ENCODE assay signal across 1 cellular context in the genomic region with DNA sequence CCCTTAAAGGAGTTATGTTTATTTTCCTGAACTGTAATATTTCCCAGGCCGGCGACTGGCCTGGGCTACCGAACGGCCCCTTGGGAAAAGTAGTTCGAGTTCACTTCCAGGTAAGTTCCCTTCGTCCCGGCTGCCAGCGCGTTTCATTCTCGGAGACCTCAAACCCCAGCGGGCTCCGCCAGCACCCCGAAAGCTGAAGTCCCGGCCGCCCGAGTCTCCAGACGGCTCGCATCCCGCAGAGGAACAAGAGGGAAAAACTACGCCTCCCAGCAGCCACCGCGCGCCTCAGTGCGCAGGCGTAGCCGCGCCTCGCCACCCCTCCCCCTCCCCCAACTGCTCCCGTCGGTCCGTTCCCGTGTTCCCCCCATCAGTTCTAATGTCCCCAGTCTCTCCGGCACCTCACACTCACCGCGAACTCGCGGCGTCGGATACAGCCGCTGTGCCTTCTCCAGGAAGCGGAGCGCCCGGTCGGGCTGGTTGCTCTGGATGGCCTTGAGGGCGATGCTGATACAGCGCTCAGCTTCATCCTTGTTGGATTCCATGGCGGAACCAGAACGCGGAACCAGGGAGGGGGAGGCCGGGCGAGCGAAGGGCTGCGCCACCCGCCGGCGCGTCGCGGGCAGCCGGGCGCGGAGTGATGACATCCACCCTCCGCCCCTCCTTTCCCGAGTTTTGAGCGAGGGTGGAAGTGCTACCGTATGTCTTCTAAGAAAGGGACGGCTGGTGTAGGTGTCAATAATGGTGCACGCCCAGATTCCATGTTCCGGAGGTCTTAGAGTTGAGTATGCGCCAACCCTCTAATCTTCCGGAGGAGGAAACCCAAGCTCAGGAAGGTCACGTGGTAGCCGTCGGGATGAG.
TF ChIP-seq lines count a peak whose summit lies in the region.

A gene (minus strand): TSS at position 564 of the 858 bp plus-strand sequence. CDS start 22 bp downstream, at position 542.

TF ChIP-seq in HEK293, 187 proteins besides CTCF, POLR2A, EP300 and RAD21 (continued from another document):
- TF ChIP-seq, protein P1, sequence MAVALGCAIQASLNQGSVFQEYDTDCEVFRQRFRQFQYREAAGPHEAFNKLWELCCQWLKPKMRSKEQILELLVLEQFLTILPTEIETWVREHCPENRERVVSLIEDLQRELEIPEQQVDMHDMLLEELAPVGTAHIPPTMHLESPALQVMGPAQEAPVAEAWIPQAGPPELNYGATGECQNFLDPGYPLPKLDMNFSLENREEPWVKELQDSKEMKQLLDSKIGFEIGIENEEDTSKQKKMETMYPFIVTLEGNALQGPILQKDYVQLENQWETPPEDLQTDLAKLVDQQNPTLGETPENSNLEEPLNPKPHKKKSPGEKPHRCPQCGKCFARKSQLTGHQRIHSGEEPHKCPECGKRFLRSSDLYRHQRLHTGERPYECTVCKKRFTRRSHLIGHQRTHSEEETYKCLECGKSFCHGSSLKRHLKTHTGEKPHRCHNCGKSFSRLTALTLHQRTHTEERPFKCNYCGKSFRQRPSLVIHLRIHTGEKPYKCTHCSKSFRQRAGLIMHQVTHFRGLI (tag by site-specific recombination; IDR thresholded peaks at IDR 0.05): peak; percentile 55; the same call in 1 of the 2 replicates
- TF ChIP-seq, protein P2, sequence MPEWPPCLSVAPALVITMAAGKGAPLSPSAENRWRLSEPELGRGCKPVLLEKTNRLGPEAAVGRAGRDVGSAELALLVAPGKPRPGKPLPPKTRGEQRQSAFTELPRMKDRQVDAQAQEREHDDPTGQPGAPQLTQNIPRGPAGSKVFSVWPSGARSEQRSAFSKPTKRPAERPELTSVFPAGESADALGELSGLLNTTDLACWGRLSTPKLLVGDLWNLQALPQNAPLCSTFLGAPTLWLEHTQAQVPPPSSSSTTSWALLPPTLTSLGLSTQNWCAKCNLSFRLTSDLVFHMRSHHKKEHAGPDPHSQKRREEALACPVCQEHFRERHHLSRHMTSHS (tag by site-specific recombination; IDR thresholded peaks at IDR 0.05): peak; percentile 51; the same call in 1 of the 2 replicates
- TF ChIP-seq ZNF777 (tag by site-specific recombination; IDR thresholded peaks at IDR 0.05; ENCODE audit: borderline replicate concordance) (peak; percentile 92), ZNF843 (tag by site-specific recombination; IDR thresholded peaks at IDR 0.05) (peak; percentile 89), ZNF555 (tag by site-specific recombination; conservative IDR thresholded peaks at IDR 0.05) (no peak), ZNF654 (tag by site-specific recombination; IDR thresholded peaks at IDR 0.05; ENCODE audit: low read depth) (no peak), ZNF76 (tag by site-specific recombination; IDR thresholded peaks at IDR 0.05; ENCODE audit: borderline replicate concordance, low read depth) (peak; percentile 99), ZNF670 (tag by site-specific recombination; IDR thresholded peaks at IDR 0.05; ENCODE audit: low read depth) (no peak), IKZF3 (tag by site-specific recombination; IDR thresholded peaks at IDR 0.05) (peak; percentile 92), HOXA7 (CRISPR knock-in tag; IDR thresholded peaks at IDR 0.05; ENCODE audit: borderline replicate concordance) (no peak), TRIM28 (IDR thresholded peaks at IDR 0.05; ENCODE audit: borderline replicate concordance, low read length) (peak; percentile 98), ZNF138 (tag by site-specific recombination; IDR thresholded peaks at IDR 0.05; ENCODE audit: borderline replicate concordance) (no peak), SP3 (tag by site-specific recombination; IDR thresholded peaks at IDR 0.05) (peak; percentile 88), ZNF157 (tag by site-specific recombination; IDR thresholded peaks at IDR 0.05) (no peak), ZNF623 (tag by site-specific recombination; IDR thresholded peaks at IDR 0.05) (no peak; the same call in 1 of the 2 replicates), GLI4 (tag by site-specific recombination; IDR thresholded peaks at IDR 0.05) (peak; percentile 88; the same call in 1 of the 2 replicates), ZNF626 (tag by site-specific recombination; IDR thresholded peaks at IDR 0.05) (no peak)
- TF ChIP-seq, protein P3, sequence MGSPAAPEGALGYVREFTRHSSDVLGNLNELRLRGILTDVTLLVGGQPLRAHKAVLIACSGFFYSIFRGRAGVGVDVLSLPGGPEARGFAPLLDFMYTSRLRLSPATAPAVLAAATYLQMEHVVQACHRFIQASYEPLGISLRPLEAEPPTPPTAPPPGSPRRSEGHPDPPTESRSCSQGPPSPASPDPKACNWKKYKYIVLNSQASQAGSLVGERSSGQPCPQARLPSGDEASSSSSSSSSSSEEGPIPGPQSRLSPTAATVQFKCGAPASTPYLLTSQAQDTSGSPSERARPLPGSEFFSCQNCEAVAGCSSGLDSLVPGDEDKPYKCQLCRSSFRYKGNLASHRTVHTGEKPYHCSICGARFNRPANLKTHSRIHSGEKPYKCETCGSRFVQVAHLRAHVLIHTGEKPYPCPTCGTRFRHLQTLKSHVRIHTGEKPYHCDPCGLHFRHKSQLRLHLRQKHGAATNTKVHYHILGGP (tag by site-specific recombination; IDR thresholded peaks at IDR 0.05): peak; percentile 65
- TF ChIP-seq, protein P4, sequence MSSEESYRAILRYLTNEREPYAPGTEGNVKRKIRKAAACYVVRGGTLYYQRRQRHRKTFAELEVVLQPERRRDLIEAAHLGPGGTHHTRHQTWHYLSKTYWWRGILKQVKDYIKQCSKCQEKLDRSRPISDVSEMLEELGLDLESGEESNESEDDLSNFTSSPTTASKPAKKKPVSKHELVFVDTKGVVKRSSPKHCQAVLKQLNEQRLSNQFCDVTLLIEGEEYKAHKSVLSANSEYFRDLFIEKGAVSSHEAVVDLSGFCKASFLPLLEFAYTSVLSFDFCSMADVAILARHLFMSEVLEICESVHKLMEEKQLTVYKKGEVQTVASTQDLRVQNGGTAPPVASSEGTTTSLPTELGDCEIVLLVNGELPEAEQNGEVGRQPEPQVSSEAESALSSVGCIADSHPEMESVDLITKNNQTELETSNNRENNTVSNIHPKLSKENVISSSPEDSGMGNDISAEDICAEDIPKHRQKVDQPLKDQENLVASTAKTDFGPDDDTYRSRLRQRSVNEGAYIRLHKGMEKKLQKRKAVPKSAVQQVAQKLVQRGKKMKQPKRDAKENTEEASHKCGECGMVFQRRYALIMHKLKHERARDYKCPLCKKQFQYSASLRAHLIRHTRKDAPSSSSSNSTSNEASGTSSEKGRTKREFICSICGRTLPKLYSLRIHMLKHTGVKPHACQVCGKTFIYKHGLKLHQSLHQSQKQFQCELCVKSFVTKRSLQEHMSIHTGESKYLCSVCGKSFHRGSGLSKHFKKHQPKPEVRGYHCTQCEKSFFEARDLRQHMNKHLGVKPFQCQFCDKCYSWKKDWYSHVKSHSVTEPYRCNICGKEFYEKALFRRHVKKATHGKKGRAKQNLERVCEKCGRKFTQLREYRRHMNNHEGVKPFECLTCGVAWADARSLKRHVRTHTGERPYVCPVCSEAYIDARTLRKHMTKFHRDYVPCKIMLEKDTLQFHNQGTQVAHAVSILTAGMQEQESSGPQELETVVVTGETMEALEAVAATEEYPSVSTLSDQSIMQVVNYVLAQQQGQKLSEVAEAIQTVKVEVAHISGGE (tag by site-specific recombination; conservative IDR thresholded peaks at IDR 0.05; ENCODE audit: low read depth): peak; percentile 98
- TF ChIP-seq, protein P5, sequence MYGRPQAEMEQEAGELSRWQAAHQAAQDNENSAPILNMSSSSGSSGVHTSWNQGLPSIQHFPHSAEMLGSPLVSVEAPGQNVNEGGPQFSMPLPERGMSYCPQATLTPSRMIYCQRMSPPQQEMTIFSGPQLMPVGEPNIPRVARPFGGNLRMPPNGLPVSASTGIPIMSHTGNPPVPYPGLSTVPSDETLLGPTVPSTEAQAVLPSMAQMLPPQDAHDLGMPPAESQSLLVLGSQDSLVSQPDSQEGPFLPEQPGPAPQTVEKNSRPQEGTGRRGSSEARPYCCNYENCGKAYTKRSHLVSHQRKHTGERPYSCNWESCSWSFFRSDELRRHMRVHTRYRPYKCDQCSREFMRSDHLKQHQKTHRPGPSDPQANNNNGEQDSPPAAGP (tag by site-specific recombination; IDR thresholded peaks at IDR 0.05): peak; percentile 98
- TF ChIP-seq, protein P6, sequence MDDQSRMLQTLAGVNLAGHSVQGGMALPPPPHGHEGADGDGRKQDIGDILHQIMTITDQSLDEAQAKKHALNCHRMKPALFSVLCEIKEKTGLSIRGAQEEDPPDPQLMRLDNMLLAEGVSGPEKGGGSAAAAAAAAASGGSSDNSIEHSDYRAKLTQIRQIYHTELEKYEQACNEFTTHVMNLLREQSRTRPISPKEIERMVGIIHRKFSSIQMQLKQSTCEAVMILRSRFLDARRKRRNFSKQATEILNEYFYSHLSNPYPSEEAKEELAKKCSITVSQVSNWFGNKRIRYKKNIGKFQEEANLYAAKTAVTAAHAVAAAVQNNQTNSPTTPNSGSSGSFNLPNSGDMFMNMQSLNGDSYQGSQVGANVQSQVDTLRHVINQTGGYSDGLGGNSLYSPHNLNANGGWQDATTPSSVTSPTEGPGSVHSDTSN (CRISPR knock-in tag; IDR thresholded peaks at IDR 0.05): peak; percentile 70; the same call in 1 of the 2 replicates
- TF ChIP-seq, protein P7, sequence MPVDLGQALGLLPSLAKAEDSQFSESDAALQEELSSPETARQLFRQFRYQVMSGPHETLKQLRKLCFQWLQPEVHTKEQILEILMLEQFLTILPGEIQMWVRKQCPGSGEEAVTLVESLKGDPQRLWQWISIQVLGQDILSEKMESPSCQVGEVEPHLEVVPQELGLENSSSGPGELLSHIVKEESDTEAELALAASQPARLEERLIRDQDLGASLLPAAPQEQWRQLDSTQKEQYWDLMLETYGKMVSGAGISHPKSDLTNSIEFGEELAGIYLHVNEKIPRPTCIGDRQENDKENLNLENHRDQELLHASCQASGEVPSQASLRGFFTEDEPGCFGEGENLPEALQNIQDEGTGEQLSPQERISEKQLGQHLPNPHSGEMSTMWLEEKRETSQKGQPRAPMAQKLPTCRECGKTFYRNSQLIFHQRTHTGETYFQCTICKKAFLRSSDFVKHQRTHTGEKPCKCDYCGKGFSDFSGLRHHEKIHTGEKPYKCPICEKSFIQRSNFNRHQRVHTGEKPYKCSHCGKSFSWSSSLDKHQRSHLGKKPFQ (tag by site-specific recombination; IDR thresholded peaks at IDR 0.05): 0 out of 2 replicates have a peak, but pooled peaks have one; percentile 52
- TF ChIP-seq, protein P8, sequence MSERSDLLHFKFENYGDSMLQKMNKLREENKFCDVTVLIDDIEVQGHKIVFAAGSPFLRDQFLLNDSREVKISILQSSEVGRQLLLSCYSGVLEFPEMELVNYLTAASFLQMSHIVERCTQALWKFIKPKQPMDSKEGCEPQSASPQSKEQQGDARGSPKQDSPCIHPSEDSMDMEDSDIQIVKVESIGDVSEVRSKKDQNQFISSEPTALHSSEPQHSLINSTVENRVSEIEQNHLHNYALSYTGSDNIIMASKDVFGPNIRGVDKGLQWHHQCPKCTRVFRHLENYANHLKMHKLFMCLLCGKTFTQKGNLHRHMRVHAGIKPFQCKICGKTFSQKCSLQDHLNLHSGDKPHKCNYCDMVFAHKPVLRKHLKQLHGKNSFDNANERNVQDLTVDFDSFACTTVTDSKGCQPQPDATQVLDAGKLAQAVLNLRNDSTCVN (tag by site-specific recombination; optimal IDR thresholded peaks at IDR 0.05): peak; percentile 95
